In genomic region chr6:93293399-93294271, GRCh38 we compare ENCODE assay signal across 1 cellular context.
TF ChIP-seq lines count a peak whose summit lies in the region.

No MANE protein-coding gene starts in this region.

TF ChIP-seq in HEK293, 187 proteins besides CTCF, POLR2A, EP300 and RAD21 (continued from another document):
- TF ChIP-seq PRDM2 (tag by site-specific recombination; IDR thresholded peaks at IDR 0.05; ENCODE audit: borderline replicate concordance): no peak
